Comparison of ENCODE assay signal across 20 cellular contexts in the genomic region with DNA sequence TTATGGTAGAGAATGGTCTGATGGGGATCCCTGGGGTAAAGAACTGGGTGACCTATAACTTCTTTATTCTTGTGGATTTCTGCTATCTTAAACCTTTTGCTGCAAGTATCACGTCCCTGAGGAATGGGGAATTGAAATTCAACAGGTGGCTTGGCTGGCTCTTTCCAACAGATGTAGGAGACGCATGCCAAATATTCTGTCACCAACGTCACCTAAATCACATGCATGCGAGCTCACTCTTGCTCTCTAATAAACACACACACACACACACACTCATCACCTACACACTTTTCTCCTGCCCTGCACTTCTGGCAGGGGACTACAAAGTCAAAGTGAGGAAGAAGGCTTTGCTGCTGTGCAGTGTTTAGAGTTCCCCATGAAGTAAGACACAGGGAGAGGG.
DNase-seq lines count a peak whose midpoint lies in the region; ATAC-seq and TF ChIP-seq lines count a peak whose summit lies in the region.
"Had no signal": no experiment of that assay in that cellular context is flagged by ENCODE, and none has a peak within 500 bp of the region (broad histone marks: within the 10 kb centered on the region; RNA-seq: fewer than 3 reads in every experiment).

No MANE protein-coding gene starts in this region.

- no peak overlapping the region for H3K4me3 ChIP-seq in SJCRH30
- no peak overlapping the region for H3K4me3 ChIP-seq in smooth muscle cell
- H3K4me3 ChIP-seq in spleen: no peak overlapping the region
- H3K4me3 ChIP-seq: GM12878, SK-N-MC had no signal

- intact Hi-C loops in spleen (cut with DNase I; ENCODE audit: low total_unique reads): no loop called here

- no peak overlapping the region for H3K4me3 Mint-ChIP-seq in nephron progenitor cell
- H3K4me3 Mint-ChIP-seq: CD4-positive, CD25-positive, alpha-beta regulatory T cell; HFFc6 had no signal

- ATAC-seq in HG03439 (IDR thresholded peaks at IDR 0.05; ENCODE audit: unreplicated experiment): no peak
- ATAC-seq: GM12878 had no signal

- H3K79me2 ChIP-seq in smooth muscle cell (ENCODE audit: low read depth): peaks cover 99% of the 10 kb centered on the region

- peaks cover 5% of the 10 kb centered on the region for H3K4me1 Mint-ChIP-seq in nephron progenitor cell
- H3K4me1 Mint-ChIP-seq: CD4-positive, CD25-positive, alpha-beta regulatory T cell had no signal

- H3K27ac ChIP-seq in SJCRH30 (peak overlapping the region; percentile 13; the same call in 1 of the 2 replicates), smooth muscle cell (ENCODE audit: low read depth) (peak overlapping the region; percentile 20), spleen (no peak overlapping the region)
- H3K27ac ChIP-seq: SK-N-MC had no signal

- TF ChIP-seq CTCF in nephron progenitor cell (IDR thresholded peaks at IDR 0.05) (no peak), smooth muscle cell (IDR thresholded peaks at IDR 0.05; ENCODE audit: borderline replicate concordance, insufficient read depth, poor library complexity, severe bottlenecking) (no peak), spleen (IDR thresholded peaks at IDR 0.05 in 8 of 11, conservative IDR thresholded peaks at IDR 0.05 in 3 of 11) (no peak)

- no peak for TF ChIP-seq POLR2A in spleen (IDR thresholded peaks at IDR 0.05)

- peaks cover 13% of the 10 kb centered on the region for H3F3A ChIP-seq in smooth muscle cell (ENCODE audit: low read depth)

- no peaks in the 10 kb centered on the region for H3K27me3 Mint-ChIP-seq in nephron progenitor cell (ENCODE audit: low read depth, poor library complexity)

- H3K9me3 Mint-ChIP-seq in nephron progenitor cell: peaks cover 7% of the 10 kb centered on the region
- H3K9me3 Mint-ChIP-seq: HFFc6 had no signal

- peaks cover 100% of the 10 kb centered on the region for H4K20me1 ChIP-seq in smooth muscle cell (ENCODE audit: low read depth)

- H3K9ac ChIP-seq in smooth muscle cell (ENCODE audit: low read depth): no peak overlapping the region

- peak; percentile 14 for DNase-seq in LHCN-M2 (ENCODE audit: low read depth)
- DNase-seq in SJCRH30: peak; percentile 22 to 43
- no peak for DNase-seq in nephron progenitor cell
- no peak for DNase-seq in smooth muscle cell (lab: John Stamatoyannopoulos, UW; ENCODE audit: unreplicated experiment)
- DNase-seq in spleen: no peak
- no peak for DNase-seq in 8988T
- DNase-seq: CD4-positive, CD25-positive, alpha-beta regulatory T cell; DMS79 treated with DMSO at 0.1 percent for 48 hours; H7; HFFc6; KBM-7; NCI-H1092 treated with DMSO at 0.1 percent for 48 hours; NCI-H1436 treated with DMSO at 0.1 percent for 48 hours; NCI-H2029 treated with DMSO at 0.1 percent for 48 hours; NCI-H524 treated with DMSO at 0.1 percent for 48 hours; NCI-H82; SHP77 had no signal

- H3K27me3 ChIP-seq in SJCRH30 (no peaks in the 10 kb centered on the region), smooth muscle cell (ENCODE audit: low read depth) (no peaks in the 10 kb centered on the region), spleen (replicated peaks in 1 of 7) (no peaks in the 10 kb centered on the region)

- H3K36me3 ChIP-seq in SJCRH30: no peaks in the 10 kb centered on the region
- H3K36me3 ChIP-seq in smooth muscle cell (ENCODE audit: low read depth): no peaks in the 10 kb centered on the region
- no peaks in the 10 kb centered on the region for H3K36me3 ChIP-seq in spleen

- no peak overlapping the region for H2AFZ ChIP-seq in smooth muscle cell (ENCODE audit: low read depth)

- H3K4me1 ChIP-seq in SJCRH30 (peaks cover 9% of the 10 kb centered on the region), smooth muscle cell (ENCODE audit: low read depth) (peaks cover 8% of the 10 kb centered on the region), spleen (no peaks in the 10 kb centered on the region)

- H3K4me2 ChIP-seq in smooth muscle cell: no peak overlapping the region

- peaks cover 40% of the 10 kb centered on the region for H3K36me3 Mint-ChIP-seq in nephron progenitor cell (ENCODE audit: low read depth)
- H3K36me3 Mint-ChIP-seq: CD4-positive, CD25-positive, alpha-beta regulatory T cell had no signal

- H3K9me3 ChIP-seq in SJCRH30 (replicated peaks): no peaks in the 10 kb centered on the region; the same call in 1 of the 2 replicates
- no peaks in the 10 kb centered on the region for H3K9me3 ChIP-seq in smooth muscle cell (replicated peaks; ENCODE audit: low read depth)
- no peaks in the 10 kb centered on the region for H3K9me3 ChIP-seq in spleen

- whole genome bisulfite sequencing in smooth muscle cell (ENCODE audit: low lambda C conversion rate): 85% methylated on average over 4 of the region's 4 CpGs
- WGBS in spleen, 5 donors: 79 to 88% (median 81%) methylated on average over 4 of the region's 4 CpGs

- peak overlapping the region; percentile 53 for H3K27ac Mint-ChIP-seq in nephron progenitor cell
- H3K27ac Mint-ChIP-seq: CD4-positive, CD25-positive, alpha-beta regulatory T cell; HFFc6 had no signal

Comparison
In these comparisons a context has a peak if more than half of its experiments do, and no peak if none do; other contexts are left out.
1. DNase-seq: peak in LHCN-M2 (single experiment) and SJCRH30 (2 of 2); none in nephron progenitor cell (single experiment), smooth muscle cell (single experiment), spleen (single experiment) and 8988T (single experiment).
2. H3K27ac ChIP-seq: peak in SJCRH30 (single experiment) and smooth muscle cell (single experiment); none in spleen (0 of 8).